Comparison of ENCODE assay signal across 19 cellular contexts in genomic region chr2:39933166-39933565, GRCh38.
DNase-seq lines count a peak whose midpoint lies in the region; ATAC-seq, FAIRE-seq and TF ChIP-seq lines count a peak whose summit lies in the region.
"Had no signal": no experiment of that assay in that cellular context is flagged by ENCODE, and none has a peak within 500 bp of the region (broad histone marks: within the 10 kb centered on the region; RNA-seq: fewer than 3 reads in every experiment).

No MANE protein-coding gene starts in this region.

- no peak overlapping the region for H3K4me2 ChIP-seq in A549
- H3K4me2 ChIP-seq: GM23338 had no signal

- FAIRE-seq in A549 (lab: Jason Lieb, UNC), result peak; percentile 51
- FAIRE-seq: A204.1, GM19239 had no signal

- H3K4me3 ChIP-seq in A549 (no peak overlapping the region), AG04450 (ENCODE audit: low read depth, low read length) (no peak overlapping the region), LNCaP clone FGC (ENCODE audit: low read depth, low read length) (no peak overlapping the region)
- H3K4me3 ChIP-seq: GM23338 had no signal

- DNase-seq in A549 (ENCODE audit: low read depth in 1 of 2, low spot score in 1 of 2) (no peak), AG04450 (ENCODE audit: low read depth, low spot score) (peak; percentile 15), LNCaP clone FGC (ENCODE audit: low read depth) (peak; percentile 4), left kidney (ENCODE audit: low read depth, low spot score) (peak; percentile 34), A172 (ENCODE audit: low spot score) (no peak), DMS153 (lab: John Stamatoyannopoulos, UW) (no peak), SKM-1 (lab: John Stamatoyannopoulos, UW; ENCODE audit: unreplicated experiment) (no peak)
- DNase-seq: ACHN; C1 segment of cervical spinal cord; Calu3; CD4-positive, alpha-beta memory T cell; COR-L47; DND-41; H9 had no signal

- TF ChIP-seq EP300 in A549 (IDR thresholded peaks at IDR 0.05), result no peak

- ATAC-seq in A549, result no peak
- ATAC-seq in GM19351 (IDR thresholded peaks at IDR 0.05; ENCODE audit: unreplicated experiment), result no peak
- ATAC-seq: GM23338, HCT116 had no signal

- no peaks in the 10 kb centered on the region for H3K4me1 ChIP-seq in A549

- TF ChIP-seq CTCF in A549 (IDR thresholded peaks at IDR 0.05) (no peak), AG04450 (IDR thresholded peaks at IDR 0.05; ENCODE audit: low read depth, low read length) (no peak), LNCaP clone FGC (IDR thresholded peaks at IDR 0.05; ENCODE audit: control insufficient read depth, extremely low read depth, insufficient read depth) (no peak)

- CTCF ChIA-PET in A549 (lab: Yijun Ruan, JAX), result interaction anchor here (1.6 kb wide), 1 partner anchor 20 kb away, joined by 5 read pairs; no protein-coding TSS in a partner anchor
- CTCF ChIA-PET in AG04450 (lab: Charles Lee), result interaction anchor here (0.6 kb wide), 1 partner anchor 279 kb away, joined by 5 read pairs; no protein-coding TSS in a partner anchor

- H3K9me3 ChIP-seq in A549 (no peaks in the 10 kb centered on the region), AG04450 (ENCODE audit: control insufficient read depth, insufficient read depth, low read length) (no peaks in the 10 kb centered on the region)

- no peak for TF ChIP-seq RAD21 in A549 (conservative IDR thresholded peaks at IDR 0.05 in 1 of 2, IDR thresholded peaks at IDR 0.05 in 1 of 2)

- 4% methylated on average over 2 of the region's 2 CpGs for WGBS in A549 (ENCODE audit: missing lambda C conversion rate)

- no peak overlapping the region for H3K27ac ChIP-seq in A549
- no peak overlapping the region for H3K27ac ChIP-seq in AG04450 (ENCODE audit: low read depth, low read length)

- POLR2A ChIA-PET in A549 (lab: Yijun Ruan, JAX), result no interaction called here
- POLR2A ChIA-PET in AG04450 (lab: Yijun Ruan, JAX), result interaction anchor here (0.9 kb wide), 1 partner anchor 58 kb away, joined by 3 read pairs; no protein-coding TSS in a partner anchor

- no peak for TF ChIP-seq POLR2A in A549 (IDR thresholded peaks at IDR 0.05; ENCODE audit: low read length)

- no peaks in the 10 kb centered on the region for H3K27me3 ChIP-seq in AG04450 (ENCODE audit: control insufficient read depth, insufficient read depth, low read length)

TF ChIP-seq in A549, 52 proteins besides CTCF, POLR2A, EP300 and RAD21:
- TF ChIP-seq KDM1A (IDR thresholded peaks at IDR 0.05; ENCODE audit: low read depth) (no peak), TP53 (CRISPR knock-in tag; IDR thresholded peaks at IDR 0.05) (no peak), ZSCAN20 (CRISPR knock-in tag; IDR thresholded peaks at IDR 0.05) (no peak), CHD2 (IDR thresholded peaks at IDR 0.05; ENCODE audit: low read length, partially characterized antibody) (no peak), NPAS2 (CRISPR knock-in tag; IDR thresholded peaks at IDR 0.05; ENCODE audit: borderline replicate concordance) (no peak), HES2 (IDR thresholded peaks at IDR 0.05) (no peak), FOSB (CRISPR knock-in tag; IDR thresholded peaks at IDR 0.05) (no peak), MYC (IDR thresholded peaks at IDR 0.05; ENCODE audit: borderline replicate concordance, low read length) (no peak), NR3C1 (IDR thresholded peaks at IDR 0.05) (no peak), FOXS1 (CRISPR knock-in tag; IDR thresholded peaks at IDR 0.05) (no peak), HOXA7 (CRISPR knock-in tag; IDR thresholded peaks at IDR 0.05) (no peak), FOSL2 (IDR thresholded peaks at IDR 0.05) (no peak), FOSL2 (CRISPR knock-in tag; IDR thresholded peaks at IDR 0.05) (no peak), HOXB5 (CRISPR knock-in tag; IDR thresholded peaks at IDR 0.05) (no peak), HDAC2 (IDR thresholded peaks at IDR 0.05) (no peak), MAX (IDR thresholded peaks at IDR 0.05) (no peak), USF2 (IDR thresholded peaks at IDR 0.05) (no peak), PBX3 (IDR thresholded peaks at IDR 0.05) (no peak)

Comparison
In these comparisons a context has a peak if more than half of its experiments do, and no peak if none do; other contexts are left out.
1. DNase-seq: peak in AG04450 (single experiment), LNCaP clone FGC (single experiment) and left kidney (single experiment); none in A549 (0 of 2), A172 (single experiment), DMS153 (single experiment) and SKM-1 (single experiment).